1 cellular context compared by ENCODE assay signal in the genomic region with DNA sequence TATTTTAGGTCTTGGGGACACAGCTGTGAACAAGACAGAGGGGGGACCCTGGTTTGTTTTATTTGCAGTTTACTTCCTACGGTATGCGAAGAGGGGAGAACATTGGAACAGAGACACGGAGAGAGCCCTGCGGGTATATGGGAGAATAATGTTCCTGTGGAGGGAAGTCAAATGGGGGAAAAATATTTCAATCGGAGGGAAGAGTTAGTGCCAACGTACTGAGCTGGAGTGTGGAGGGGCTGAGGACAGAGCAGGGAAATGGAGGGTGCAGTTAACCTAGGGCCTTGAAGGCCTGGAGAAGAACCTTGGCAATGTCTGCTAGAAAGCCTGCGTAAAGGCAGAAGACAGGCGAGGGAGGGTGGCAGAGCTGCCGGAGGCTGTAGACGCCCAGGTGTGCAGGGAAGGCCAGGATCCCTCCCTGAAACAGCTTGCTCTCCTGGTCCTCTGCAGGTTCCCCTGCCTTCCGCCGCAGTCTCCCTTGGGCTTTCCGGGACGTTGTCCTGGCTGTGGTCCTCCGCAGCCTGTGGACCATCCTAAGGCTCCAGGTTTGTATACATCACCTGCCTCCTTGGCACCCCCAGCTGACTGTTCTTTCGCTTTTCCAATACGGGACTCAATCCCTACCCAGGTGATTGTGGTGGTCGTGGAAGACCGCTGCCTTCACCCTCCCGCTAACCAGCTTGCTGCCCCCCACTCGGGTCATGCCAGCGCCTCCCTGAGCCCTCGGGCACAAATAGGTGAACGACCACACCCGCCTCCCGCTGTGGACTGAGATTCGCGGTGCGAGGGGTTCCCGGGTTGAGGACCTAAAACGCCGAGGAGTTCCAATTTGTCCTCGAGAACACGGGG.
TF ChIP-seq lines count a peak whose summit lies in the region.

No MANE protein-coding gene starts in this region.

TF ChIP-seq in GM12878, 131 proteins besides CTCF, POLR2A, EP300 and RAD21:
- TF ChIP-seq HDAC6 (IDR thresholded peaks at IDR 0.05; ENCODE audit: unreplicated experiment) = no peak
- TF ChIP-seq SIX5 (IDR thresholded peaks at IDR 0.05; ENCODE audit: low read depth, low read length, severe bottlenecking) = no peak
- 0 out of 2 replicates have a peak, but pooled peaks have one; percentile 46 for TF ChIP-seq ZNF207 (IDR thresholded peaks at IDR 0.05; ENCODE audit: borderline replicate concordance)
- 0 out of 2 replicates have a peak, but pooled peaks have one; percentile 7 for TF ChIP-seq SREBF2 (IDR thresholded peaks at IDR 0.05; ENCODE audit: low read length)
- TF ChIP-seq, protein P1, sequence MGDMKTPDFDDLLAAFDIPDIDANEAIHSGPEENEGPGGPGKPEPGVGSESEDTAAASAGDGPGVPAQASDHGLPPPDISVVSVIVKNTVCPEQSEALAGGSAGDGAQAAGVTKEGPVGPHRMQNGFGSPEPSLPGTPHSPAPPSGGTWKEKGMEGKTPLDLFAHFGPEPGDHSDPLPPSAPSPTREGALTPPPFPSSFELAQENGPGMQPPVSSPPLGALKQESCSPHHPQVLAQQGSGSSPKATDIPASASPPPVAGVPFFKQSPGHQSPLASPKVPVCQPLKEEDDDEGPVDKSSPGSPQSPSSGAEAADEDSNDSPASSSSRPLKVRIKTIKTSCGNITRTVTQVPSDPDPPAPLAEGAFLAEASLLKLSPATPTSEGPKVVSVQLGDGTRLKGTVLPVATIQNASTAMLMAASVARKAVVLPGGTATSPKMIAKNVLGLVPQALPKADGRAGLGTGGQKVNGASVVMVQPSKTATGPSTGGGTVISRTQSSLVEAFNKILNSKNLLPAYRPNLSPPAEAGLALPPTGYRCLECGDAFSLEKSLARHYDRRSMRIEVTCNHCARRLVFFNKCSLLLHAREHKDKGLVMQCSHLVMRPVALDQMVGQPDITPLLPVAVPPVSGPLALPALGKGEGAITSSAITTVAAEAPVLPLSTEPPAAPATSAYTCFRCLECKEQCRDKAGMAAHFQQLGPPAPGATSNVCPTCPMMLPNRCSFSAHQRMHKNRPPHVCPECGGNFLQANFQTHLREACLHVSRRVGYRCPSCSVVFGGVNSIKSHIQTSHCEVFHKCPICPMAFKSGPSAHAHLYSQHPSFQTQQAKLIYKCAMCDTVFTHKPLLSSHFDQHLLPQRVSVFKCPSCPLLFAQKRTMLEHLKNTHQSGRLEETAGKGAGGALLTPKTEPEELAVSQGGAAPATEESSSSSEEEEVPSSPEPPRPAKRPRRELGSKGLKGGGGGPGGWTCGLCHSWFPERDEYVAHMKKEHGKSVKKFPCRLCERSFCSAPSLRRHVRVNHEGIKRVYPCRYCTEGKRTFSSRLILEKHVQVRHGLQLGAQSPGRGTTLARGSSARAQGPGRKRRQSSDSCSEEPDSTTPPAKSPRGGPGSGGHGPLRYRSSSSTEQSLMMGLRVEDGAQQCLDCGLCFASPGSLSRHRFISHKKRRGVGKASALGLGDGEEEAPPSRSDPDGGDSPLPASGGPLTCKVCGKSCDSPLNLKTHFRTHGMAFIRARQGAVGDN (IDR thresholded peaks at IDR 0.05) = no peak
- TF ChIP-seq CHD2 (IDR thresholded peaks at IDR 0.05; ENCODE audit: borderline replicate concordance, low read depth, low read length) = no peak
- 0 out of 3 replicates have a peak, but pooled peaks have one; percentile 12 for TF ChIP-seq POU2F2 (IDR thresholded peaks at IDR 0.05; ENCODE audit: borderline replicate concordance, low read depth, low read length)
TF ChIP-seq in GM12878: peak in this region for 3.
